ENCODE assay signal across 16 cellular contexts in the genomic region with DNA sequence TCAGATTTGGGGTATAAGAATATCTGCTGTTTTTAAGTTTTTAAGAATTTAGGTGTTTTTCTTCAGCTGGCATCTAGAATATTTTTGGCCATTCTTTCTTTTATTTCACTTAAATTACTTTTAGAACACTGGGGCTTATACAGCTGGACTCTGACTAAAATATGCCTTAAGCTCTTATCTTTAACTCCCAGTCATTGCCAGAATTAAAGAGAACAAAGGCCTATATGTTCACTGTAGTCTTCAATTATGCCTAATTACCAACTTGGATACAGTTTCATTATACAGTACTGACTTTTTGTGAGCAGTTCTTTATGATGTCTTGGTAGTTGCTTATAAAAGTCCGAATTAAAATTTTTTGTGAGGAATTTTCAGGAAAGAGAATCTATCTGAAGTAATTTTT.
DNase-seq lines count a peak whose midpoint lies in the region; ATAC-seq, FAIRE-seq and TF ChIP-seq lines count a peak whose summit lies in the region.
"Had no signal": no experiment of that assay in that cellular context is flagged by ENCODE, and none has a peak within 500 bp of the region (broad histone marks: within the 10 kb centered on the region; RNA-seq: fewer than 3 reads in every experiment).

No MANE protein-coding gene starts in this region.

- TF ChIP-seq CTCF in endothelial cell of umbilical vein (IDR thresholded peaks at IDR 0.05; ENCODE audit: extremely low read depth in 1 of 2, insufficient read depth in 1 of 2, low read depth in 1 of 2, low read length in 2 of 2): no peak
- TF ChIP-seq CTCF in retinal pigment epithelial cell (conservative IDR thresholded peaks at IDR 0.05; ENCODE audit: low read depth, low read length): no peak

- CTCF ChIA-PET in endothelial cell of umbilical vein (lab: Charles Lee): interaction anchor here (1.0 kb wide), 1 partner anchor 28 kb away, joined by 4 read pairs; no protein-coding TSS in a partner anchor

- TF ChIP-seq POLR2A in endothelial cell of umbilical vein (IDR thresholded peaks at IDR 0.05; ENCODE audit: low read depth, low read length): no peak

- H3K9me1 ChIP-seq in endothelial cell of umbilical vein (replicated peaks; ENCODE audit: control insufficient read depth, extremely low read depth, insufficient read depth, low read length): peaks cover 3% of the 10 kb centered on the region

- no peaks in the 10 kb centered on the region for H3K79me2 ChIP-seq in endothelial cell of umbilical vein (ENCODE audit: control insufficient read depth, insufficient read depth, low read length)

- no peaks in the 10 kb centered on the region for H4K20me1 ChIP-seq in endothelial cell of umbilical vein (replicated peaks; ENCODE audit: control insufficient read depth, extremely low read depth, insufficient read depth, low read length)

- peak; percentile 27 for ATAC-seq in GM18868 (IDR thresholded peaks at IDR 0.05; ENCODE audit: unreplicated experiment)
- ATAC-seq: A549; CD8-positive, alpha-beta T cell; GM23338 had no signal

- H3K9ac ChIP-seq in endothelial cell of umbilical vein (replicated peaks; ENCODE audit: extremely low read depth, insufficient read depth, low read length): no peak overlapping the region

- DNase-seq in NCI-H146 treated with DMSO at 0.1 percent for 48 hours (lab: John Stamatoyannopoulos, UW; ENCODE audit: unreplicated experiment): peak; percentile 75
- no peak for DNase-seq in endothelial cell of umbilical vein (ENCODE audit: low read depth, low spot score)
- peak; percentile 16 for DNase-seq in retinal pigment epithelial cell (ENCODE audit: low read depth)
- DNase-seq in HCEC 1CT: no peak
- no peak for DNase-seq in urothelium cell line (ENCODE audit: low spot score)
- DNase-seq in NCI-H2107 treated with DMSO at 0.1 percent for 48 hours (lab: John Stamatoyannopoulos, UW; ENCODE audit: unreplicated experiment): no peak
- DNase-seq: BE2C; CD8-positive, alpha-beta T cell; DMS53; HFFc6 had no signal

- no peak overlapping the region for H3K4me3 ChIP-seq in endothelial cell of umbilical vein (replicated peaks in 1 of 3; ENCODE audit: insufficient read depth in 1 of 3, low read depth in 1 of 3, low read length in 3 of 3)
- no peak overlapping the region for H3K4me3 ChIP-seq in retinal pigment epithelial cell (ENCODE audit: low read length)
- H3K4me3 ChIP-seq: A549, GM23338, HAP-1 had no signal

- no peak overlapping the region for H3K4me2 ChIP-seq in endothelial cell of umbilical vein (ENCODE audit: insufficient read depth, low read length)
- H3K4me2 ChIP-seq: A549, GM23338 had no signal

- peak; percentile 26 for FAIRE-seq in endothelial cell of umbilical vein (lab: Jason Lieb, UNC)
- FAIRE-seq in urothelium cell line (lab: Jason Lieb, UNC): no peak
- FAIRE-seq: A549, GM18507 had no signal

- H3K27ac ChIP-seq in endothelial cell of umbilical vein (ENCODE audit: insufficient read depth, low read depth, low read length): no peak overlapping the region
- H3K27ac ChIP-seq: A549, C4-2B had no signal

- no peaks in the 10 kb centered on the region for H3K4me1 ChIP-seq in endothelial cell of umbilical vein (ENCODE audit: control insufficient read depth, extremely low read depth, insufficient read depth, low read length)
- H3K4me1 ChIP-seq: A549, BE2C, HAP-1 had no signal

- no peaks in the 10 kb centered on the region for H3K36me3 ChIP-seq in endothelial cell of umbilical vein (ENCODE audit: control insufficient read depth in 2 of 2, extremely low read depth in 1 of 2, insufficient read depth in 2 of 2, low read length in 2 of 2)
- H3K36me3 ChIP-seq: BE2C, HAP-1 had no signal

- no peaks in the 10 kb centered on the region for H3K27me3 ChIP-seq in endothelial cell of umbilical vein (ENCODE audit: control insufficient read depth in 2 of 2, insufficient read depth in 2 of 2, low read length in 2 of 2)
- H3K27me3 ChIP-seq: BE2C had no signal

- intact Hi-C loops in endothelial cell of umbilical vein (cut with micrococcal nuclease): no loop called here

- POLR2A ChIA-PET in endothelial cell of umbilical vein (lab: Charles Lee): no interaction called here

- no TSS peak for BruUV-seq in endothelial cell of umbilical vein (replicated peaks; lab: Mats Ljungman, UMichigan)

- H2AFZ ChIP-seq in endothelial cell of umbilical vein (ENCODE audit: low read depth, low read length): no peak overlapping the region
- H2AFZ ChIP-seq: GM23338 had no signal

- dilution Hi-C loops in endothelial cell of umbilical vein (cut with MboI; ENCODE audit: extremely low pct_ligation_motif_present, low sequenced_read_pairs): no loop called here

- H3K9me3 ChIP-seq in endothelial cell of umbilical vein (replicated peaks; ENCODE audit: control insufficient read depth, insufficient read depth, low read length): no peaks in the 10 kb centered on the region
- H3K9me3 ChIP-seq: A549, BE2C, HAP-1 had no signal

TF ChIP-seq in endothelial cell of umbilical vein, 7 proteins besides CTCF, POLR2A, EP300 and RAD21:
- TF ChIP-seq, protein P1, sequence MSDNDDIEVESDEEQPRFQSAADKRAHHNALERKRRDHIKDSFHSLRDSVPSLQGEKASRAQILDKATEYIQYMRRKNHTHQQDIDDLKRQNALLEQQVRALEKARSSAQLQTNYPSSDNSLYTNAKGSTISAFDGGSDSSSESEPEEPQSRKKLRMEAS (IDR thresholded peaks at IDR 0.05; ENCODE audit: insufficient read depth, insufficient read length): no peak
- TF ChIP-seq JUN (IDR thresholded peaks at IDR 0.05; ENCODE audit: borderline replicate concordance, insufficient read depth, insufficient read length, low read depth): no peak
- TF ChIP-seq POLR2AphosphoS5 (IDR thresholded peaks at IDR 0.05; ENCODE audit: insufficient read depth, low read depth, low read length): no peak
- no peak for TF ChIP-seq FOS (IDR thresholded peaks at IDR 0.05; ENCODE audit: borderline replicate concordance, insufficient read depth, low read length)
- TF ChIP-seq GATA2 (IDR thresholded peaks at IDR 0.05; ENCODE audit: insufficient read depth, insufficient read length, low read depth, low read length): no peak
- TF ChIP-seq MYC (IDR thresholded peaks at IDR 0.05; ENCODE audit: low read depth, low read length): no peak
- TF ChIP-seq EZH2 (IDR thresholded peaks at IDR 0.05; ENCODE audit: borderline replicate concordance, low read depth, low read length, severe bottlenecking): no peak

Comparison
In these comparisons a context has a peak if more than half of its experiments do, and no peak if none do; other contexts are left out.
1. DNase-seq: peak in NCI-H146 treated with DMSO at 0.1 percent for 48 hours (single experiment) and retinal pigment epithelial cell (single experiment); none in endothelial cell of umbilical vein (single experiment), HCEC 1CT (single experiment), urothelium cell line (single experiment) and NCI-H2107 treated with DMSO at 0.1 percent for 48 hours (single experiment).